ENCODE assay signal across 6 cellular contexts in the genomic region with DNA sequence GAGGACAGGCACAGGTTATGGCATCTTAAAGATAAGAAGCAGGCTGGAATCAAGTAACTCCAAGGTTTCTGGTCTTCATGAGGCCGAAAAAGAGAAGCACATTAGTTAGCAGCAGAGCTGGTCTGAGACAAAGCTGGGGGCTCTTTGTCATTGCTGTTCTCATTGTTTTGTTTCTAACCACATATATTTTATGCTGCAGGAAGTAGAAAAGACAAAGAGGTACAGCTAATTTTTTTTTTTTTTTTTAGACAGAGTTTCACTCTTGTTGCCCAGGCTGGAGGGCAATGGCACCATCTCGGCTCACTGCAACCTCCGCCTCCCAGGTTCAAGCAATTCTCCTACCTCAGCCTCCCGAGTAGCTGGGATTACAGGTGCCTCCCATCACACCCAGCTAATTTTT. TPM values are rescaled to one million over a fixed set of nuclear protein-coding genes. Genes with fewer than 3 reads are reported as not detected.
DNase-seq lines count a peak whose midpoint lies in the region; ATAC-seq and TF ChIP-seq lines count a peak whose summit lies in the region.
"Not testable (repeated sequence)": the region's sequence is repeated elsewhere in the genome, so short reads cannot be mapped to it uniquely, and the experiment has no call there.

No MANE protein-coding gene starts in this region.

- H3K4me1 Mint-ChIP-seq in T-helper 17 cell = not testable (repeated sequence)
- H3K4me1 Mint-ChIP-seq in activated naive CD4-positive, alpha-beta T cell treated with anti-CD3 and anti-CD28 coated beads, Interleukin-2, amount 50 U/mL, for 24 hours = peaks cover 15% of the 10 kb centered on the region
- peaks cover 13 to 42% (median 22%) of the 10 kb centered on the region in 4 donors for H3K4me1 Mint-ChIP-seq in naive thymus-derived CD8-positive, alpha-beta T cell

- H3K9me2 ChIP-seq in MM.1S (replicated peaks; ENCODE audit: insufficient read depth, low read length) = not testable (repeated sequence)

- peak; percentile 47 for DNase-seq in MM.1S
- peak; percentile 28 for DNase-seq in MV-4-11 (lab: John Stamatoyannopoulos, UW)
- DNase-seq in T-helper 17 cell = not testable (repeated sequence)
- peak in 3 of 10 donors; percentile 21 to 38 (median 26) for DNase-seq in naive thymus-derived CD8-positive, alpha-beta T cell

- whole genome bisulfite sequencing in thymus = 79% methylated on average over 4 of the region's 4 CpGs

- H3K9ac ChIP-seq in MM.1S (ENCODE audit: low read length) = not testable (repeated sequence)

- not testable (repeated sequence) for ATAC-seq in T-helper 17 cell
- peak; percentile 76 to 77 for ATAC-seq in naive thymus-derived CD8-positive, alpha-beta T cell

- not testable (repeated sequence) for TF ChIP-seq CTCF in MM.1S (IDR thresholded peaks at IDR 0.05; ENCODE audit: low read length)

- POLR2A ChIA-PET in naive thymus-derived CD8-positive, alpha-beta T cell (lab: Charles Lee) = interaction anchor here (0.6 to 2.1 kb wide), 2 partner anchors 11 to 29 kb away, joined by 4 to 15 read pairs; a partner anchor contains a TSS

- not testable (repeated sequence) for H3K9me3 Mint-ChIP-seq in activated naive CD4-positive, alpha-beta T cell treated with anti-CD3 and anti-CD28 coated beads, Interleukin-2, amount 50 U/mL, for 24 hours; naive thymus-derived CD8-positive, alpha-beta T cell

- not testable (repeated sequence) for H3K36me3 ChIP-seq in MM.1S (replicated peaks; ENCODE audit: insufficient read depth, low read length)
- peaks cover 12% of the 10 kb centered on the region for H3K36me3 ChIP-seq in thymus (ENCODE audit: control insufficient read depth, insufficient read depth)

- H3K4me1 ChIP-seq in MM.1S (ENCODE audit: low read length); thymus (ENCODE audit: control insufficient read depth, insufficient read depth, low read length): not testable (repeated sequence)

- not testable (repeated sequence) for H3K27me3 Mint-ChIP-seq in T-helper 17 cell; activated naive CD4-positive, alpha-beta T cell treated with anti-CD3 and anti-CD28 coated beads, Interleukin-2, amount 50 U/mL, for 24 hours; naive thymus-derived CD8-positive, alpha-beta T cell

- not testable (repeated sequence) for H3K27ac ChIP-seq in MM.1S (ENCODE audit: low read length)
- H3K27ac ChIP-seq in thymus (ENCODE audit: low read depth) = peak overlapping the region; percentile 52

- H3K9me3 ChIP-seq in MM.1S (replicated peaks; ENCODE audit: insufficient read depth, low read length); T-helper 17 cell (ENCODE audit: control insufficient read depth, low read length, poor library complexity, severe bottlenecking); thymus (ENCODE audit: control insufficient read depth): not testable (repeated sequence)

- not testable (repeated sequence) for H3K79me2 ChIP-seq in MM.1S (ENCODE audit: low read length)

- not testable (repeated sequence) for H3K36me3 Mint-ChIP-seq in T-helper 17 cell (ENCODE audit: low read depth); activated naive CD4-positive, alpha-beta T cell treated with anti-CD3 and anti-CD28 coated beads, Interleukin-2, amount 50 U/mL, for 24 hours; naive thymus-derived CD8-positive, alpha-beta T cell

- not testable (repeated sequence) for H4K20me1 ChIP-seq in MM.1S (ENCODE audit: insufficient read depth, low read length)

- peak overlapping the region; percentile 9 for H3K4me3 Mint-ChIP-seq in T-helper 17 cell
- not testable (repeated sequence) for H3K4me3 Mint-ChIP-seq in activated naive CD4-positive, alpha-beta T cell treated with anti-CD3 and anti-CD28 coated beads, Interleukin-2, amount 50 U/mL, for 24 hours
- H3K4me3 Mint-ChIP-seq in naive thymus-derived CD8-positive, alpha-beta T cell = peak overlapping the region in 9 of 10 donors; percentile 28 to 67 (median 48)

- H3K4me3 ChIP-seq in MM.1S (ENCODE audit: low read length); thymus (ENCODE audit: low read length): not testable (repeated sequence)

- not testable (repeated sequence) for H3F3A ChIP-seq in MM.1S (ENCODE audit: insufficient read depth, low read length)

- H3K27ac Mint-ChIP-seq in T-helper 17 cell = not testable (repeated sequence)
- H3K27ac Mint-ChIP-seq in activated naive CD4-positive, alpha-beta T cell treated with anti-CD3 and anti-CD28 coated beads, Interleukin-2, amount 50 U/mL, for 24 hours = peak overlapping the region; percentile 4
- H3K27ac Mint-ChIP-seq in naive thymus-derived CD8-positive, alpha-beta T cell = peak overlapping the region in 9 of 10 donors; percentile 68 to 89 (median 86)

- H3K4me2 ChIP-seq in MM.1S (ENCODE audit: low read depth, low read length) = not testable (repeated sequence)

- not testable (repeated sequence) for H2AFZ ChIP-seq in MM.1S (ENCODE audit: low read length)

- H3K27me3 ChIP-seq in MM.1S (replicated peaks; ENCODE audit: insufficient read depth, low read length); thymus (ENCODE audit: control insufficient read depth, insufficient read depth): not testable (repeated sequence)

RNA-seq across cellular contexts. Expression of a gene that starts 6.2 kb away (rescaled TPM):
- total RNA-seq in T-helper 17 cell = 10 to 100 TPM in 1 of 2 donors, 1 to 10 TPM in 1; 9.9 to 10.8 TPM
- total RNA-seq in naive thymus-derived CD8-positive, alpha-beta T cell = 10 to 100 TPM; 16.8 to 18.0 TPM
- 10 to 100 TPM; 16.5 to 24.5 (median 22.9) TPM for polyA plus RNA-seq in naive thymus-derived CD8-positive, alpha-beta T cell
- polyA plus RNA-seq in thymus = 11.1 TPM

RNA-seq across cellular contexts. Expression of a gene that starts 28.9 kb away (rescaled TPM):
- total RNA-seq in T-helper 17 cell = 10 to 100 TPM; 63.3 to 87.3 TPM
- 100 to 1,000 TPM; 128 to 136 TPM for total RNA-seq in naive thymus-derived CD8-positive, alpha-beta T cell
- polyA plus RNA-seq in naive thymus-derived CD8-positive, alpha-beta T cell = 10 to 100 TPM; 46.5 to 70.5 (median 55.2) TPM
- 84.9 TPM for polyA plus RNA-seq in thymus
